ENCODE assay signal across 8 cellular contexts in the genomic region with DNA sequence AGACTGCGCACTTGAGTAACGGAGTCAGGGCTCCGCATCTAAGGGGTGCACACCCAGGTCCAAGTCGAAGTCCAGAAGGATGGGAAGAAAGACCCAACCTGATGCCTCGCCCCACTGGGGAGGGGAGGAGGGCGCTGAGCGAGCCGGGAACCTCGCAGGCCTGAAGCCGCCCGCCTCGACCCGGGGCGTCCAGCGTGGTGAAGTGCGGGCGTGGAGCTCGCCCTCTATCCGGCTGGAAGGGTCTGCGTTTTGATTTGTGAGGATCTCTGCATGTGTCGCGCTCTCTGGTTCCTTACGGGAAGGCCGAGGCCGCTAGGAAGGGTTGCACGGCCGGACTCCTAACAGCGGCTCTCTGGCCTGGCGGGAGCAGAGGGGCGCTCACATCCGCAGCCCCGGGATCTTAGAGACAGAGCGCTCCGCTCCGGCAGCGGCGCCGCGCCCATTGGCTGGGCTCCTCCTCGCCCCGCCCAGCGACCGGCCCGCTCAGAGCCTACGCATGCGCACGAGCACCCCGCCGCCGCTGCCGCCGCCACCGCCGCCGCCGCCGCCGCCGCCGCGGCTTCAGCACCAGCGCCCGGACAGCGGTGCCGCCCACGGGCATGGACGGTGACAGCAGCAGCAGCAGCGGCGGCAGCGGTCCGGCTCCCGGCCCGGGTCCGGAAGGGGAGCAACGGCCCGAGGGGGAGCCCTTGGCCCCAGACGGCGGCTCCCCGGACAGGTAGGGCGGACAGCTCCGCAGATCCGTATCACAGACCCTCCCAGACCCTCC. TPM values are rescaled to one million over a fixed set of nuclear protein-coding genes. Genes with fewer than 3 reads are reported as not detected.
DNase-seq lines count a peak whose midpoint lies in the region; ATAC-seq and TF ChIP-seq lines count a peak whose summit lies in the region.

A gene with protein sequence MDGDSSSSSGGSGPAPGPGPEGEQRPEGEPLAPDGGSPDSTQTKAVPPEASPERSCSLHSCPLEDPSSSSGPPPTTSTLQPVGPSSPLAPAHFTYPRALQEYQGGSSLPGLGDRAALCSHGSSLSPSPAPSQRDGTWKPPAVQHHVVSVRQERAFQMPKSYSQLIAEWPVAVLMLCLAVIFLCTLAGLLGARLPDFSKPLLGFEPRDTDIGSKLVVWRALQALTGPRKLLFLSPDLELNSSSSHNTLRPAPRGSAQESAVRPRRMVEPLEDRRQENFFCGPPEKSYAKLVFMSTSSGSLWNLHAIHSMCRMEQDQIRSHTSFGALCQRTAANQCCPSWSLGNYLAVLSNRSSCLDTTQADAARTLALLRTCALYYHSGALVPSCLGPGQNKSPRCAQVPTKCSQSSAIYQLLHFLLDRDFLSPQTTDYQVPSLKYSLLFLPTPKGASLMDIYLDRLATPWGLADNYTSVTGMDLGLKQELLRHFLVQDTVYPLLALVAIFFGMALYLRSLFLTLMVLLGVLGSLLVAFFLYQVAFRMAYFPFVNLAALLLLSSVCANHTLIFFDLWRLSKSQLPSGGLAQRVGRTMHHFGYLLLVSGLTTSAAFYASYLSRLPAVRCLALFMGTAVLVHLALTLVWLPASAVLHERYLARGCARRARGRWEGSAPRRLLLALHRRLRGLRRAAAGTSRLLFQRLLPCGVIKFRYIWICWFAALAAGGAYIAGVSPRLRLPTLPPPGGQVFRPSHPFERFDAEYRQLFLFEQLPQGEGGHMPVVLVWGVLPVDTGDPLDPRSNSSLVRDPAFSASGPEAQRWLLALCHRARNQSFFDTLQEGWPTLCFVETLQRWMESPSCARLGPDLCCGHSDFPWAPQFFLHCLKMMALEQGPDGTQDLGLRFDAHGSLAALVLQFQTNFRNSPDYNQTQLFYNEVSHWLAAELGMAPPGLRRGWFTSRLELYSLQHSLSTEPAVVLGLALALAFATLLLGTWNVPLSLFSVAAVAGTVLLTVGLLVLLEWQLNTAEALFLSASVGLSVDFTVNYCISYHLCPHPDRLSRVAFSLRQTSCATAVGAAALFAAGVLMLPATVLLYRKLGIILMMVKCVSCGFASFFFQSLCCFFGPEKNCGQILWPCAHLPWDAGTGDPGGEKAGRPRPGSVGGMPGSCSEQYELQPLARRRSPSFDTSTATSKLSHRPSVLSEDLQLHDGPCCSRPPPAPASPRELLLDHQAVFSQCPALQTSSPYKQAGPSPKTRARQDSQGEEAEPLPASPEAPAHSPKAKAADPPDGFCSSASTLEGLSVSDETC (N-terminal part only) (plus strand): TSS at position 497 of the 769 bp plus-strand sequence. CDS start 103 bp downstream, at position 600.

- 33% methylated on average over 4 of the region's 82 CpGs for WGBS in right lobe of liver (ENCODE audit: insufficient coverage, low coverage, low lambda C conversion rate, missing lambda C conversion rate)

- H3K27ac ChIP-seq in right lobe of liver = no peak within 1 kb of the TSS

- ATAC-seq in GM19351 (IDR thresholded peaks at IDR 0.05; ENCODE audit: unreplicated experiment) (peak; percentile 91), HG03460 (IDR thresholded peaks at IDR 0.05; ENCODE audit: unreplicated experiment) (peak; percentile 80), right lobe of liver (peak; percentile 74 to 84 (median 81))

- H3K4me1 ChIP-seq in BE2C = peaks cover 14% of the 10 kb centered on the region
- peaks cover 0 to 18% (median 2%) of the 10 kb centered on the region in 4 donors for H3K4me1 ChIP-seq in right lobe of liver

- peak within 1 kb of the TSS; percentile 74 for H3K4me3 Mint-ChIP-seq in activated CD4-positive, alpha-beta memory T cell treated with anti-CD3 and anti-CD28 coated beads for 36 hours

- intact Hi-C loops in activated CD4-positive, alpha-beta memory T cell treated with anti-CD3 and anti-CD28 coated beads for 36 hours (cut with micrococcal nuclease) = loop anchor here (1.0 to 5.0 kb wide), 2 partner anchors 10 to 36 kb away; partner anchors contain the start of gene INAFM2
- intact Hi-C loops in right lobe of liver (cut with DNase I) = no loop called here

- H3K27me3 Mint-ChIP-seq in activated CD4-positive, alpha-beta memory T cell treated with anti-CD3 and anti-CD28 coated beads for 36 hours = no peaks in the 10 kb centered on the region

- POLR2A ChIA-PET in activated CD4-positive, alpha-beta memory T cell treated with anti-CD3 and anti-CD28 coated beads for 36 hours (lab: Charles Lee) = interaction anchor here (0.9 kb wide), 1 partner anchor 565 kb away, joined by 3 read pairs; no protein-coding TSS in a partner anchor

- H3K36me3 ChIP-seq in BE2C (no peaks in the 10 kb centered on the region), right lobe of liver (no peaks in the 10 kb centered on the region)

- TF ChIP-seq CTCF in BE2C (IDR thresholded peaks at IDR 0.05; ENCODE audit: low read depth, low read length) = no peak
- no peak for TF ChIP-seq CTCF in right lobe of liver (IDR thresholded peaks at IDR 0.05)

- peaks cover 5% of the 10 kb centered on the region for H3K4me1 Mint-ChIP-seq in activated CD4-positive, alpha-beta memory T cell treated with anti-CD3 and anti-CD28 coated beads for 36 hours (ENCODE audit: low read depth)

- DNase-seq in BE2C = peak; percentile 94
- peak; percentile 50 for DNase-seq in NCI-H82 treated with DMSO at 0.1 percent for 48 hours (lab: John Stamatoyannopoulos, UW; ENCODE audit: unreplicated experiment)
- peak; percentile 94 for DNase-seq in activated CD4-positive, alpha-beta memory T cell treated with anti-CD3 and anti-CD28 coated beads for 36 hours
- DNase-seq in dermis blood vessel endothelial cell = peak; percentile 86
- DNase-seq in right lobe of liver = peak; percentile 89 to 93 (median 89)
- peak; percentile 90 for DNase-seq in stimulated activated CD4-positive, alpha-beta T cell treated with anti-CD3 and anti-CD28 coated beads, Interleukin-4, amount 100 ng/mL, for 1 hour

- H3K4me3 ChIP-seq in BE2C (ENCODE audit: low read depth, low read length) (peak within 1 kb of the TSS; percentile 70), right lobe of liver (peak within 1 kb of the TSS; percentile 46 to 55 (median 46))

- CTCF ChIA-PET in activated CD4-positive, alpha-beta memory T cell treated with anti-CD3 and anti-CD28 coated beads for 36 hours (lab: Charles Lee) = interaction anchor here (1.0 to 3.3 kb wide), 7 partner anchors 10 to 232 kb away, joined by 3 to 21 read pairs (median 5); partner anchors contain the start of gene CCDC9B

- H3K27me3 ChIP-seq in BE2C (no peaks in the 10 kb centered on the region), right lobe of liver (no peaks in the 10 kb centered on the region)

- no peaks in the 10 kb centered on the region for H3K36me3 Mint-ChIP-seq in activated CD4-positive, alpha-beta memory T cell treated with anti-CD3 and anti-CD28 coated beads for 36 hours

- TF ChIP-seq POLR2A in right lobe of liver (IDR thresholded peaks at IDR 0.05) = no peak

- H3K9me3 ChIP-seq in BE2C = no peaks in the 10 kb centered on the region
- H3K9me3 ChIP-seq in right lobe of liver = no peaks in the 10 kb centered on the region

- no peaks in the 10 kb centered on the region for H3K9me3 Mint-ChIP-seq in activated CD4-positive, alpha-beta memory T cell treated with anti-CD3 and anti-CD28 coated beads for 36 hours

- H3K27ac Mint-ChIP-seq in activated CD4-positive, alpha-beta memory T cell treated with anti-CD3 and anti-CD28 coated beads for 36 hours = no peak within 1 kb of the TSS

RNA-seq across cellular contexts. Expression of the gene that starts here (rescaled TPM):
- 10.1 TPM for polyA plus RNA-seq in BE2C (2012; ENCODE audit: insufficient read depth, insufficient read length, low read depth)
- under 1 TPM; 0.02 to 0.05 TPM for total RNA-seq in activated CD4-positive, alpha-beta memory T cell treated with anti-CD3 and anti-CD28 coated beads for 36 hours
- total RNA-seq in dermis blood vessel endothelial cell (0.09 and 0.17 TPM in 2 replicates), right lobe of liver (under 1 TPM; 0.06 to 0.71 (median 0.16) TPM)

Comparison
In these comparisons a context has a peak if more than half of its experiments do, and no peak if none do; other contexts are left out.
1. Peak in DNase-seq in activated CD4-positive, alpha-beta memory T cell treated with anti-CD3 and anti-CD28 coated beads for 36 hours; RNA of the gene not detected or under 1 TPM.
2. Peak in DNase-seq in dermis blood vessel endothelial cell; RNA of the gene not detected or under 1 TPM.
3. Peak in DNase-seq, ATAC-seq and H3K4me3 ChIP-seq in right lobe of liver; RNA of the gene not detected or under 1 TPM.